Comparison of ENCODE assay signal across 8 cellular contexts in the genomic region with DNA sequence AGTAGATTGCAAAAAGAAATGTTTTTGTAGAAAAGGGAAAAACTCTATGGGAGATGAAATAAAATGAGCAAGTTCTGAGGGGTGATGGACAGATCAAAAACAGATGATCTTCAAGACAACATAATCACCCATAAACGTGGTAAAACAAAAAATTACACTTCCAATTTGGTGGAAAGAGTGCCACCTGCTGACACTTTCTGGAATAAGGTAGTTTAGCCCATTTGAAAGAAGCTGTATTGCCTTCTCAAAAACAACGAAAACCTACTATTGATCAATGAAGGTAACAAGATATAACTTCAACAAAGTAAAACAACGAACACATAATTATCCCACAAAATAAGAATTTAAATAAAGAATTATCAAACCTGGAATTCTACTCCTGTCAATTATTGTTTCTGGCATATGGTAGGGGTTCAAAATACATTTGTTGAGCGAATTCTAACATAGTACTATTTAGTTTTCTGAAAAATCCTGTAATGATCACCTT. TPM values are rescaled to one million over a fixed set of nuclear protein-coding genes. Genes with fewer than 3 reads are reported as not detected.
DNase-seq lines count a peak whose midpoint lies in the region; ATAC-seq, FAIRE-seq and TF ChIP-seq lines count a peak whose summit lies in the region.

No MANE protein-coding gene starts in this region.

- no peaks in the 10 kb centered on the region for H3F3A ChIP-seq in SU-DHL-6 (ENCODE audit: insufficient read depth)

- CTCF ChIA-PET in HepG2 (lab: Yijun Ruan, JAX; ENCODE audit: low intra/inter-chr PET ratio, low total read pairs): interaction anchor here (2.0 kb wide), 1 partner anchor 209 kb away, joined by 12 read pairs; no protein-coding TSS in a partner anchor

- in situ Hi-C loops in astrocyte of the spinal cord (cut with HindIII; ENCODE audit: low sequenced_read_pairs): no loop called here
- in situ Hi-C loops in HepG2 (cut with HindIII; ENCODE audit: extremely low pct_ligation_motif_present, low pct_unique_long_range_greater_than_20kb): no loop called here

- H2AFZ ChIP-seq in KMS-11 (ENCODE audit: low read depth): no peak overlapping the region
- no peak overlapping the region for H2AFZ ChIP-seq in SU-DHL-6 (ENCODE audit: low read depth, low read length, severe bottlenecking)
- no peak overlapping the region for H2AFZ ChIP-seq in HepG2 (ENCODE audit: low read length)

- H4K20me1 ChIP-seq in KMS-11 (ENCODE audit: insufficient read depth): no peaks in the 10 kb centered on the region
- no peaks in the 10 kb centered on the region for H4K20me1 ChIP-seq in SU-DHL-6 (ENCODE audit: low read depth, low read length)
- 0 out of 2 replicates have a peak, but pooled peaks cover 3% of the 10 kb centered on the region for H4K20me1 ChIP-seq in HepG2 (ENCODE audit: insufficient read depth, low read length)

- TF ChIP-seq POLR2A in HepG2 (IDR thresholded peaks at IDR 0.05; ENCODE audit: insufficient read depth in 1 of 2, low read depth in 2 of 2, low read length in 2 of 2): no peak

- ATAC-seq in HepG2: no peak
- no peak for ATAC-seq in HG03565 (IDR thresholded peaks at IDR 0.05; ENCODE audit: unreplicated experiment)

- H3K4me2 ChIP-seq in KMS-11 (peak overlapping the region; percentile 41), SU-DHL-6 (ENCODE audit: low read depth, low read length, poor library complexity, severe bottlenecking) (peak overlapping the region; percentile 42), HepG2 (ENCODE audit: low read depth, low read length) (peak overlapping the region; percentile 13)

- DNase-seq in NCI-H2196 (lab: John Stamatoyannopoulos, UW; ENCODE audit: unreplicated experiment) (peak; percentile 40), NCI-H2196 treated with DMSO at 0.1 percent for 48 hours (lab: John Stamatoyannopoulos, UW; ENCODE audit: unreplicated experiment) (no peak), astrocyte of the spinal cord (ENCODE audit: low read depth, low spot score) (peak; percentile 71), HepG2 (ENCODE audit: low spot score) (peak; percentile 53)
- DNase-seq in stimulated activated CD8-positive, alpha-beta memory T cell treated with anti-CD3 and anti-CD28 coated beads, Interleukin-4, amount 100 ng/mL, for 48 hours: peak; percentile 73

- 34% methylated on average over 4 of the region's 4 CpGs for WGBS in HepG2 (ENCODE audit: low lambda C conversion rate)

- intact Hi-C loops in HepG2 (cut with micrococcal nuclease; ENCODE audit: unreplicated experiment): loop anchor here (1.0 to 10.0 kb wide), 4 partner anchors 173 to 397 kb away; partner anchors contain the start of genes HELQ and MRPS18C

- peak; percentile 74; the same call in 1 of the 2 replicates for TF ChIP-seq CTCF in KMS-11 (conservative IDR thresholded peaks at IDR 0.05; ENCODE audit: low read depth, low read length)
- peak; percentile 27 for TF ChIP-seq CTCF in SU-DHL-6 (IDR thresholded peaks at IDR 0.05; ENCODE audit: insufficient read depth, low read length, poor library complexity, severe bottlenecking)
- peak; percentile 72 for TF ChIP-seq CTCF in astrocyte of the spinal cord (IDR thresholded peaks at IDR 0.05; ENCODE audit: low read depth, low read length)
- peak; percentile 67 for TF ChIP-seq CTCF in HepG2 (CRISPR knock-in tag; IDR thresholded peaks at IDR 0.05)

- H3K36me3 ChIP-seq in KMS-11 (ENCODE audit: insufficient read depth): no peaks in the 10 kb centered on the region; the same call in 1 of the 2 replicates
- H3K36me3 ChIP-seq in SU-DHL-6 (ENCODE audit: low read length): no peaks in the 10 kb centered on the region; the same call in 1 of the 2 replicates
- H3K36me3 ChIP-seq in HepG2 (replicated peaks in 1 of 2; ENCODE audit: control insufficient read depth in 1 of 2, insufficient read depth in 2 of 2, low read length in 2 of 2): peaks cover 0 to 4% of the 10 kb centered on the region in 2 experiments; a peak in 2 of 5 replicates

- no peak for TF ChIP-seq RAD21 in HepG2 (CRISPR knock-in tag; IDR thresholded peaks at IDR 0.05)

- no peak overlapping the region for H3K27ac ChIP-seq in KMS-11
- H3K27ac ChIP-seq in SU-DHL-6 (ENCODE audit: low read depth, low read length): no peak overlapping the region
- no peak overlapping the region for H3K27ac ChIP-seq in HepG2 (ENCODE audit: extremely low read length, insufficient read depth, low read length)

- H3K4me1 ChIP-seq in KMS-11 (ENCODE audit: low read depth, poor library complexity, severe bottlenecking) (peaks cover 33% of the 10 kb centered on the region), HepG2 (ENCODE audit: insufficient read depth, low read length) (peaks cover 47% of the 10 kb centered on the region)

- H3K9ac ChIP-seq in KMS-11: no peak overlapping the region
- no peak overlapping the region for H3K9ac ChIP-seq in SU-DHL-6 (ENCODE audit: low read length)
- H3K9ac ChIP-seq in HepG2 (ENCODE audit: insufficient read depth, low read depth, low read length): no peak overlapping the region

- BruUV-seq in HepG2 (replicated peaks; lab: Mats Ljungman, UMichigan): no TSS peak

- H3K9me3 ChIP-seq in SU-DHL-6 (ENCODE audit: insufficient read depth, low read length): no peaks in the 10 kb centered on the region
- H3K9me3 ChIP-seq in HepG2 (ENCODE audit: low read length): no peaks in the 10 kb centered on the region

- peak; percentile 64 for FAIRE-seq in HepG2 (lab: Jason Lieb, UNC)

- no peaks in the 10 kb centered on the region for H3K27me3 ChIP-seq in KMS-11 (ENCODE audit: insufficient read depth, low read depth)
- H3K27me3 ChIP-seq in SU-DHL-6 (ENCODE audit: low read length): no peaks in the 10 kb centered on the region
- no peaks in the 10 kb centered on the region for H3K27me3 ChIP-seq in HepG2 (ENCODE audit: control insufficient read depth in 1 of 2, insufficient read depth in 2 of 2, low read length in 2 of 2)

- no peaks in the 10 kb centered on the region for H3K9me2 ChIP-seq in SU-DHL-6 (replicated peaks; ENCODE audit: insufficient read depth, low read length)

- POLR2A ChIA-PET in HepG2 (lab: Yijun Ruan, JAX): interaction anchor here (0.8 kb wide), 1 partner anchor 247 kb away, joined by 3 read pairs; the partner anchor contains the start of gene COPS4

- TF ChIP-seq EP300 in HepG2 (IDR thresholded peaks at IDR 0.05; ENCODE audit: low read depth in 2 of 2, low read length in 2 of 2): no peak
- no peak for TF ChIP-seq EP300 in HepG2 (CRISPR knock-in tag; IDR thresholded peaks at IDR 0.05; ENCODE audit: borderline replicate concordance)

- H3K4me3 ChIP-seq in KMS-11 (IDR thresholded peaks at IDR 0.05; ENCODE audit: insufficient read depth, low read depth, low read length) (no peak overlapping the region), SU-DHL-6 (ENCODE audit: insufficient read depth, low read length, poor library complexity, severe bottlenecking) (no peak overlapping the region), astrocyte of the spinal cord (ENCODE audit: low read depth, low read length) (no peak overlapping the region), HepG2 (replicated peaks in 1 of 3; ENCODE audit: insufficient read depth in 1 of 3, low read depth in 2 of 3, low read length in 3 of 3) (no peak overlapping the region)

- H3K79me2 ChIP-seq in KMS-11 (ENCODE audit: insufficient read depth, low read depth) (no peaks in the 10 kb centered on the region), SU-DHL-6 (ENCODE audit: insufficient read depth, low read length) (peaks cover 18% of the 10 kb centered on the region; the same call in 1 of the 2 replicates), HepG2 (ENCODE audit: insufficient read depth, low read length) (peaks cover 4% of the 10 kb centered on the region)

RNA-seq across cellular contexts. Expression of gene COQ2, which starts 2.5 kb away (rescaled TPM):
- 16.4 and 17.3 TPM in 2 replicates for total RNA-seq in HepG2 (2016; rRNA removed; fragmentation: Illumina TruSeq; extraction: Trizol)
- total RNA-seq in HepG2 (2016; cell fraction: cytosol; rRNA removed; fragmentation: Illumina TruSeq; extraction: Trizol; ENCODE audit: low read depth): 9.0 and 11.1 TPM in 2 replicates
- total RNA-seq in HepG2 (2016; cell fraction: insoluble cytoplasmic fraction; rRNA removed; fragmentation: Illumina TruSeq; extraction: Trizol): 15.4 and 18.9 TPM in 2 replicates
- 11.9 and 12.0 TPM in 2 replicates for total RNA-seq in HepG2 (2016; cell fraction: membrane; rRNA removed; fragmentation: Illumina TruSeq; extraction: Trizol)
- 17.7 and 19.0 TPM in 2 replicates for total RNA-seq in HepG2 (2016; cell fraction: nucleus; rRNA removed; fragmentation: Illumina TruSeq; extraction: Trizol)
- 8.2 and 10.1 TPM in 2 replicates for polyA plus RNA-seq in HepG2 (2011; rRNA removed)
- 6.9 and 8.4 TPM in 2 replicates for polyA plus RNA-seq in HepG2 (2011; cell fraction: cytosol; rRNA removed)
- polyA plus RNA-seq in HepG2 (2011; cell fraction: nucleus; rRNA removed): 3.6 TPM in 2 replicates
- polyA plus RNA-seq in HepG2 (2012): 3.2 and 6.3 TPM in 2 replicates
- 6.6 and 7.7 TPM in 2 replicates for polyA plus RNA-seq in HepG2 (2016; cell fraction: cytosol; fragmentation: Illumina TruSeq; extraction: Trizol; ENCODE audit: low read depth)
- 14.8 and 18.0 TPM in 2 replicates for polyA plus RNA-seq in HepG2 (2016; cell fraction: insoluble cytoplasmic fraction; fragmentation: Illumina TruSeq; extraction: Trizol; ENCODE audit: low read depth)
- polyA plus RNA-seq in HepG2 (2016; cell fraction: membrane; fragmentation: Illumina TruSeq; extraction: Trizol; ENCODE audit: low read depth): 7.8 and 9.6 TPM in 2 replicates
- 21.1 and 24.4 TPM in 2 replicates for polyA plus RNA-seq in HepG2 (2016; cell fraction: nucleus; fragmentation: Illumina TruSeq; extraction: Trizol; ENCODE audit: insufficient read depth, low read depth)
- polyA minus RNA-seq in HepG2 (2011; rRNA and poly(A)+ RNA removed; ENCODE audit: low replicate concordance): 11.1 and 21.4 TPM in 2 replicates
- 4.1 and 4.9 TPM in 2 replicates for polyA minus RNA-seq in HepG2 (2011; cell fraction: cytosol; rRNA and poly(A)+ RNA removed)
- polyA minus RNA-seq in HepG2 (2011; cell fraction: nucleus; rRNA and poly(A)+ RNA removed): 14.9 and 18.2 TPM in 2 replicates

RNA-seq across cellular contexts. Expression of gene HPSE, which starts 52.6 kb away (rescaled TPM):
- total RNA-seq in HepG2 (2016; rRNA removed; fragmentation: Illumina TruSeq; extraction: Trizol): not detected in 2 replicates
- total RNA-seq in HepG2 (2016; cell fraction: cytosol; rRNA removed; fragmentation: Illumina TruSeq; extraction: Trizol; ENCODE audit: low read depth): not detected in 2 replicates
- total RNA-seq in HepG2 (2016; cell fraction: insoluble cytoplasmic fraction; rRNA removed; fragmentation: Illumina TruSeq; extraction: Trizol): 0.04 TPM in 1 of 2 replicates, not detected in the other
- not detected in 2 replicates for total RNA-seq in HepG2 (2016; cell fraction: membrane; rRNA removed; fragmentation: Illumina TruSeq; extraction: Trizol)
- total RNA-seq in HepG2 (2016; cell fraction: nucleus; rRNA removed; fragmentation: Illumina TruSeq; extraction: Trizol): not detected in 2 replicates
- polyA plus RNA-seq in HepG2 (2011; rRNA removed): not detected in 2 replicates
- not detected in 2 replicates for polyA plus RNA-seq in HepG2 (2011; cell fraction: cytosol; rRNA removed)
- not detected in 2 replicates for polyA plus RNA-seq in HepG2 (2011; cell fraction: nucleus; rRNA removed)
- polyA plus RNA-seq in HepG2 (2012): not detected in 2 replicates
- not detected in 2 replicates for polyA plus RNA-seq in HepG2 (2016; cell fraction: cytosol; fragmentation: Illumina TruSeq; extraction: Trizol; ENCODE audit: low read depth)
- not detected in 2 replicates for polyA plus RNA-seq in HepG2 (2016; cell fraction: insoluble cytoplasmic fraction; fragmentation: Illumina TruSeq; extraction: Trizol; ENCODE audit: low read depth)
- not detected in 2 replicates for polyA plus RNA-seq in HepG2 (2016; cell fraction: membrane; fragmentation: Illumina TruSeq; extraction: Trizol; ENCODE audit: low read depth)
- polyA plus RNA-seq in HepG2 (2016; cell fraction: nucleus; fragmentation: Illumina TruSeq; extraction: Trizol; ENCODE audit: insufficient read depth, low read depth): not detected in 2 replicates
- polyA minus RNA-seq in HepG2 (2011; rRNA and poly(A)+ RNA removed; ENCODE audit: low replicate concordance): 3.5 TPM in 1 of 2 replicates, not detected in the other
- not detected in 2 replicates for polyA minus RNA-seq in HepG2 (2011; cell fraction: cytosol; rRNA and poly(A)+ RNA removed)
- 0.26 TPM in 1 of 2 replicates, not detected in the other for polyA minus RNA-seq in HepG2 (2011; cell fraction: nucleus; rRNA and poly(A)+ RNA removed)
